Comparison of ENCODE assay signal across 30 cellular contexts in genomic region chr5:35285011-35285410, GRCh38. TPM values are rescaled to one million over a fixed set of nuclear protein-coding genes. Genes with fewer than 3 reads are reported as not detected.
"Had no signal": no experiment of that assay in that cellular context is flagged by ENCODE, and none has a peak within 500 bp of the region (broad histone marks: within the 10 kb centered on the region; RNA-seq: fewer than 3 reads in every experiment).

No MANE protein-coding gene starts in this region.

- H3K27me3 ChIP-seq: body of pancreas, cardiac muscle cell, gastrocnemius medialis, neutrophil, ovary, right lobe of liver had no signal

- H3K4me1 ChIP-seq: body of pancreas, gastrocnemius medialis, right lobe of liver had no signal

- DNase-seq: activated CD4-positive, alpha-beta T cell treated with anti-CD3 and anti-CD28 coated beads for 4 hours; activated CD4-positive, alpha-beta T cell treated with anti-CD3 and anti-CD28 coated beads, Interleukin-2, amount 50 U/mL, for 4 hours; activated naive CD4-positive, alpha-beta T cell; activated T-cell treated with anti-CD3 and anti-CD28 coated beads for 4 hours; activated T-cell treated with anti-CD3 and anti-CD28 coated beads, Interleukin-2, amount 50 U/mL, for 72 hours; aorta; body of pancreas; cerebellar nuclear complex; cortex of kidney; gastrocnemius medialis; glutamatergic neuron; left cardiac atrium; left ventricle myocardium superior; mucosa of descending colon; ovary; right lobe of liver; stimulated activated CD4-positive, alpha-beta T cell treated with anti-CD3 and anti-CD28 coated beads, Interleukin-4, amount 100 ng/mL, for 24 hours; T-helper 9 cell had no signal

- H3K36me3 ChIP-seq: cardiac muscle cell, gastrocnemius medialis, neutrophil, ovary, right lobe of liver, thoracic aorta had no signal

- H3K27ac ChIP-seq: body of pancreas, cardiac muscle cell, gastrocnemius medialis, neutrophil, ovary, right lobe of liver, skin epidermis, thoracic aorta, VCaP had no signal

- H3K9me3 ChIP-seq: body of pancreas, gastrocnemius medialis, mucosa of descending colon, neutrophil, ovary, right lobe of liver, thoracic aorta had no signal

- H3K4me3 ChIP-seq: body of pancreas, cardiac muscle cell, gastrocnemius medialis, mucosa of descending colon, ovary, right lobe of liver, skin epidermis, thoracic aorta had no signal

- ATAC-seq: activated naive CD4-positive, alpha-beta T cell treated with anti-CD3 and anti-CD28 coated beads, Interleukin-2, amount 50 U/mL, for 72 hours; activated T-cell treated with anti-CD3 and anti-CD28 coated beads, Interleukin-2, amount 50 U/mL, for 72 hours; body of pancreas; gastrocnemius medialis; left cardiac atrium; left ventricle myocardium superior; mucosa of descending colon; natural killer cell treated with Interleukin-12 subunit alpha and Interleukin-12 subunit beta and Interleukin-15 and Interleukin-18, amount 100 ng/mL, for 72 hours; right lobe of liver; stimulated activated effector memory CD8-positive, alpha-beta T cell treated with anti-CD3 and anti-CD28 coated beads, Interleukin-12 subunit alpha, Interleukin-12 subunit beta, amount 100 ng/mL, for 72 hours had no signal

RNA-seq across cellular contexts. Expression of gene PRLR, which starts 54.7 kb away (rescaled TPM):
- total RNA-seq: endothelial cell of umbilical vein; lung microvascular endothelial cell; myocyte; natural killer cell treated with Interleukin-12 subunit alpha and Interleukin-12 subunit beta and Interleukin-15 and Interleukin-18, amount 100 ng/mL, for 72 hours; T-helper 1 cell treated with Interleukin-12 subunit alpha and Interleukin-12 subunit beta and Interleukin-4 antibody, amounts not matched to agents 30 ng/mL and 1 ng/mL, for 36 hours had no signal
- polyA plus RNA-seq: cardiac muscle cell, endothelial cell of umbilical vein had no signal
